Comparison of ENCODE assay signal across 23 cellular contexts in genomic region chr2:235702186-235702585, GRCh38.
DNase-seq lines count a peak whose midpoint lies in the region; ATAC-seq and TF ChIP-seq lines count a peak whose summit lies in the region.
"Had no signal": no experiment of that assay in that cellular context is flagged by ENCODE, and none has a peak within 500 bp of the region (broad histone marks: within the 10 kb centered on the region; RNA-seq: fewer than 3 reads in every experiment).

No MANE protein-coding gene starts in this region.

- ATAC-seq in Right ventricle myocardium inferior = no peak
- ATAC-seq in stimulated activated effector memory CD8-positive, alpha-beta T cell treated with anti-CD3 and anti-CD28 coated beads, Interleukin-12 subunit alpha, Interleukin-12 subunit beta, amount 100 ng/mL, for 72 hours = no peak
- ATAC-seq: activated CD4-positive, alpha-beta T cell treated with anti-CD3 and anti-CD28 coated beads for 36 hours; activated CD8-positive, alpha-beta T cell treated with anti-CD3 and anti-CD28 coated beads, Interleukin-2, amount 10 ng/mL, durations not matched to agents 7 days and 5 days; K562 had no signal

- TF ChIP-seq EP300 in transverse colon (IDR thresholded peaks at IDR 0.05; ENCODE audit: low read depth) = no peak

- intact Hi-C loops in left ventricle myocardium inferior (cut with micrococcal nuclease) = no loop called here
- intact Hi-C loops in Right ventricle myocardium inferior (cut with DNase I) = no loop called here
- intact Hi-C loops in transverse colon (cut with DNase I; ENCODE audit: low total_unique reads) = no loop called here

- TF ChIP-seq CTCF in left ventricle myocardium inferior (IDR thresholded peaks at IDR 0.05; ENCODE audit: borderline replicate concordance) (no peak), brain (conservative IDR thresholded peaks at IDR 0.05) (no peak), osteocyte (IDR thresholded peaks at IDR 0.05) (no peak), transverse colon (IDR thresholded peaks at IDR 0.05) (no peak)

- H3K27ac ChIP-seq in left ventricle myocardium inferior (replicated peaks) = peak overlapping the region; percentile 14
- H3K27ac ChIP-seq in transverse colon = peak overlapping the region; percentile 54 to 79 (median 68)
- H3K27ac ChIP-seq: 22Rv1, parathyroid adenoma had no signal

- H3K36me3 ChIP-seq in left ventricle myocardium inferior (no peaks in the 10 kb centered on the region), transverse colon (no peaks in the 10 kb centered on the region)

- H3K9me3 ChIP-seq in left ventricle myocardium inferior (replicated peaks) = no peaks in the 10 kb centered on the region
- H3K9me3 ChIP-seq in transverse colon = no peaks in the 10 kb centered on the region

- DNase-seq in left ventricle myocardium inferior (no peak), Right ventricle myocardium inferior (ENCODE audit: missing footprints) (no peak), osteocyte (ENCODE audit: extremely low spot score, unreplicated experiment) (no peak), transverse colon (no peak), hippocampal formation (lab: John Stamatoyannopoulos, UW) (no peak)
- DNase-seq in stimulated activated effector memory CD8-positive, alpha-beta T cell treated with anti-CD3 and anti-CD28 coated beads, Interleukin-12 subunit alpha, Interleukin-12 subunit beta, amount 100 ng/mL, for 72 hours (ENCODE audit: low spot score in 2 of 2) = no peak
- DNase-seq in activated CD8-positive, alpha-beta memory T cell treated with anti-CD3 and anti-CD28 coated beads for 24 hours = no peak
- DNase-seq: activated CD4-positive, alpha-beta T cell treated with anti-CD3 and anti-CD28 coated beads for 36 hours; activated CD8-positive, alpha-beta T cell treated with anti-CD3 and anti-CD28 coated beads, Interleukin-2, amount 10 ng/mL, durations not matched to agents 7 days and 5 days; activated effector memory CD4-positive, alpha-beta T cell treated with Interleukin-2 at 50 U/mL for 16 hours; activated naive CD8-positive, alpha-beta T cell treated with anti-CD3 and anti-CD28 coated beads for 36 hours; activated T-cell treated with anti-CD3 and anti-CD28 coated beads for 4 hours; central memory CD4-positive, alpha-beta T cell; NCI-H345; right cardiac atrium; stimulated activated naive CD4-positive, alpha-beta T cell; T-helper 2 cell had no signal

- H3K36me3 Mint-ChIP-seq in brain = peaks cover 12% of the 10 kb centered on the region
- no peaks in the 10 kb centered on the region for H3K36me3 Mint-ChIP-seq in osteocyte (ENCODE audit: unreplicated experiment)
- no peaks in the 10 kb centered on the region for H3K36me3 Mint-ChIP-seq in stimulated activated effector memory CD8-positive, alpha-beta T cell treated with anti-CD3 and anti-CD28 coated beads, Interleukin-12 subunit alpha, Interleukin-12 subunit beta, amount 100 ng/mL, for 72 hours
- H3K36me3 Mint-ChIP-seq: activated naive CD8-positive, alpha-beta T cell treated with anti-CD3 and anti-CD28 coated beads for 36 hours had no signal

- H3K27me3 Mint-ChIP-seq in brain (no peaks in the 10 kb centered on the region), osteocyte (ENCODE audit: unreplicated experiment) (no peaks in the 10 kb centered on the region)
- H3K27me3 Mint-ChIP-seq: activated naive CD8-positive, alpha-beta T cell treated with anti-CD3 and anti-CD28 coated beads for 36 hours had no signal

- peaks cover 71% of the 10 kb centered on the region for H3K4me1 Mint-ChIP-seq in brain
- H3K4me1 Mint-ChIP-seq in osteocyte (ENCODE audit: unreplicated experiment) = peaks cover 35% of the 10 kb centered on the region
- peaks cover 23% of the 10 kb centered on the region for H3K4me1 Mint-ChIP-seq in stimulated activated effector memory CD8-positive, alpha-beta T cell treated with anti-CD3 and anti-CD28 coated beads, Interleukin-12 subunit alpha, Interleukin-12 subunit beta, amount 100 ng/mL, for 72 hours
- H3K4me1 Mint-ChIP-seq: activated CD4-positive, alpha-beta T cell treated with anti-CD3 and anti-CD28 coated beads for 36 hours; activated naive CD8-positive, alpha-beta T cell treated with anti-CD3 and anti-CD28 coated beads for 36 hours had no signal

- H3K27me3 ChIP-seq in left ventricle myocardium inferior (ENCODE audit: low read depth) (no peaks in the 10 kb centered on the region), transverse colon (no peaks in the 10 kb centered on the region)

- no peak for TF ChIP-seq POLR2A in transverse colon (IDR thresholded peaks at IDR 0.05)

- WGBS in transverse colon (ENCODE audit: low coverage in 1 of 2), 2 donors = 47 to 70% methylated on average over 3 to 4 of the region's 4 CpGs

- H3K9me3 Mint-ChIP-seq in brain = peaks cover 0 to 16% (median 5%) of the 10 kb centered on the region in 5 experiments
- no peaks in the 10 kb centered on the region for H3K9me3 Mint-ChIP-seq in osteocyte (ENCODE audit: unreplicated experiment)
- H3K9me3 Mint-ChIP-seq in stimulated activated effector memory CD8-positive, alpha-beta T cell treated with anti-CD3 and anti-CD28 coated beads, Interleukin-12 subunit alpha, Interleukin-12 subunit beta, amount 100 ng/mL, for 72 hours = no peaks in the 10 kb centered on the region
- H3K9me3 Mint-ChIP-seq: activated naive CD8-positive, alpha-beta T cell treated with anti-CD3 and anti-CD28 coated beads for 36 hours; dendritic cell treated with granulocyte-macrophage colony-stimulating factor and Interleukin-4, amounts not matched to agents 40 ng/mL and 50 ng/mL, for 4 days had no signal

- H3K4me3 ChIP-seq in left ventricle myocardium inferior = no peak overlapping the region
- H3K4me3 ChIP-seq in transverse colon = no peak overlapping the region
- H3K4me3 ChIP-seq: K562 had no signal

- H3K27ac Mint-ChIP-seq in brain (peak overlapping the region in 3 of 5 experiments; percentile 63 to 94 (median 82)), osteocyte (ENCODE audit: unreplicated experiment) (peak overlapping the region; percentile 85)
- no peak overlapping the region for H3K27ac Mint-ChIP-seq in stimulated activated effector memory CD8-positive, alpha-beta T cell treated with anti-CD3 and anti-CD28 coated beads, Interleukin-12 subunit alpha, Interleukin-12 subunit beta, amount 100 ng/mL, for 72 hours
- H3K27ac Mint-ChIP-seq: activated CD4-positive, alpha-beta T cell treated with anti-CD3 and anti-CD28 coated beads for 36 hours; activated CD8-positive, alpha-beta T cell treated with anti-CD3 and anti-CD28 coated beads, Interleukin-2, amount 10 ng/mL, durations not matched to agents 7 days and 5 days; activated naive CD8-positive, alpha-beta T cell treated with anti-CD3 and anti-CD28 coated beads for 36 hours; dendritic cell treated with granulocyte-macrophage colony-stimulating factor and Interleukin-4, amounts not matched to agents 40 ng/mL and 50 ng/mL, for 4 days; nephron had no signal

- H3K4me3 Mint-ChIP-seq in brain (peak overlapping the region in 2 of 5 experiments; percentile 38 to 67), osteocyte (ENCODE audit: unreplicated experiment) (no peak overlapping the region)
- H3K4me3 Mint-ChIP-seq in stimulated activated effector memory CD8-positive, alpha-beta T cell treated with anti-CD3 and anti-CD28 coated beads, Interleukin-12 subunit alpha, Interleukin-12 subunit beta, amount 100 ng/mL, for 72 hours = no peak overlapping the region
- H3K4me3 Mint-ChIP-seq: activated CD4-positive, alpha-beta T cell treated with anti-CD3 and anti-CD28 coated beads for 36 hours; activated CD8-positive, alpha-beta T cell treated with anti-CD3 and anti-CD28 coated beads, Interleukin-2, amount 10 ng/mL, durations not matched to agents 7 days and 5 days; activated naive CD8-positive, alpha-beta T cell treated with anti-CD3 and anti-CD28 coated beads for 36 hours; dendritic cell treated with granulocyte-macrophage colony-stimulating factor and Interleukin-4, amounts not matched to agents 40 ng/mL and 50 ng/mL, for 4 days; nephron had no signal

- in situ Hi-C loops in transverse colon (cut with MboI; ENCODE audit: low pct_ligation_motif_present in 1 of 4, low pct_unique_long_range_greater_than_20kb in 1 of 4, low sequenced_read_pairs in 3 of 4) = loop anchor here in 1 of 4 donors (25.0 kb wide), 1 partner anchor 565 kb away; no protein-coding TSS in a partner anchor

- H3K4me1 ChIP-seq in left ventricle myocardium inferior (peaks cover 32% of the 10 kb centered on the region), transverse colon (peaks cover 7 to 38% (median 27%) of the 10 kb centered on the region in 4 donors)
- H3K4me1 ChIP-seq: parathyroid adenoma had no signal
